In genomic region chr5:76715734-76716455, GRCh38 we compare ENCODE assay signal across 8 cellular contexts. TPM values are rescaled to one million over a fixed set of nuclear protein-coding genes. Genes with fewer than 3 reads are reported as not detected.
DNase-seq lines count a peak whose midpoint lies in the region; ATAC-seq, FAIRE-seq and TF ChIP-seq lines count a peak whose summit lies in the region.

TSS of gene F2R (plus strand) at chr5:76716126. CDS start at chr5:76716308, 182 bp downstream.

- peak; percentile 53 for ATAC-seq in GM21526 (IDR thresholded peaks at IDR 0.05; ENCODE audit: low FRiP score, unreplicated experiment)

- TF ChIP-seq CTCF in D721Med (IDR thresholded peaks at IDR 0.05; ENCODE audit: insufficient read depth, missing control alignments): peak; percentile 45

- DNase-seq in D721Med (ENCODE audit: insufficient read length, low spot score) (peak; percentile 74), UCSD-AML1 (lab: John Stamatoyannopoulos, UW; ENCODE audit: unreplicated experiment) (peak; percentile 82), islet precursor cell (peak; percentile 90), NCI-H774 (lab: John Stamatoyannopoulos, UW) (no peak)
- DNase-seq in Jurkat, Clone E6-1 (ENCODE audit: low read depth, low spot score): peak; percentile 33
- DNase-seq in central memory CD4-positive, alpha-beta T cell: peak; percentile 38
- peak; percentile 26 to 33 for DNase-seq in stimulated activated CD4-positive, alpha-beta T cell treated with anti-CD3 and anti-CD28 coated beads, Interleukin-15, amount 100 ng/mL, for 1 hour (ENCODE audit: low read depth in 1 of 2, low spot score in 1 of 2)

- FAIRE-seq in D721Med (lab: Jason Lieb, UNC): no peak

- H3K4me3 ChIP-seq in Jurkat, Clone E6-1 (ENCODE audit: low read length): peak within 1 kb of the TSS; percentile 71

RNA-seq across cellular contexts. Expression of gene F2R, which starts in this region (rescaled TPM):
- polyA plus RNA-seq in Jurkat, Clone E6-1 (2012; ENCODE audit: insufficient read depth, insufficient read length): 15.4 TPM
